ENCODE assay signal across 22 cellular contexts in the genomic region with DNA sequence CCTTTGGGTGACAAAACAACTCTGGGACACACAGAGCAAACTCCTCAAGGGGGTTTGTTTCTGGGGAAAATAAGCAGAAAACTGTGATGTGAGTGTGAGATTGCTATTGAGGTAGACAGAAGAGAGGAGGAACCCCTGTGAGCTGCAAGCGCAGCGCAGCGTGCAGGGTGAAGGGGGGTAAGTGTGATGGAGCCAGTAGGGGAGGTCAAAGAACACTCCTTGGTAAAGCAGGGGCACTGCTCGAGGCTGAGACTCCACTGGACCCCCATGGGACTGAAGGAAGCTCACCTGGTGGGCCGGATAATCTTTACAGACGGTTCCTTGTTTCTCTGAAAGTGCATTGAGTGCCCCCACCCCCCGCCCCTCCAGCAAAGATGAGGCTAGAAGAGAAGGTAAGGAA. TPM values are rescaled to one million over a fixed set of nuclear protein-coding genes. Genes with fewer than 3 reads are reported as not detected.
A peak's percentile ranks its signal among the peaks of the same experiment; 100 is the strongest.
DNase-seq lines count a peak whose midpoint lies in the region; ATAC-seq, FAIRE-seq and TF ChIP-seq lines count a peak whose summit lies in the region.
"Had no signal": no experiment of that assay in that cellular context is flagged by ENCODE, and none has a peak within 500 bp of the region (broad histone marks: within the 10 kb centered on the region; RNA-seq: fewer than 3 reads in every experiment).

No MANE protein-coding gene starts in this region.

- H3K27me3 ChIP-seq in IMR-90 (ENCODE audit: control insufficient read depth, insufficient read depth, low read length), result no peaks in the 10 kb centered on the region
- H3K27me3 ChIP-seq in astrocyte (ENCODE audit: insufficient read depth, low read length), result no peaks in the 10 kb centered on the region
- H3K27me3 ChIP-seq in lower lobe of right lung (ENCODE audit: low read depth), result no peaks in the 10 kb centered on the region
- H3K27me3 ChIP-seq in thoracic aorta (replicated peaks; ENCODE audit: insufficient read depth), result no peaks in the 10 kb centered on the region

- TF ChIP-seq CTCF in IMR-90 (conservative IDR thresholded peaks at IDR 0.05; ENCODE audit: low read depth, low read length) (no peak), astrocyte (IDR thresholded peaks at IDR 0.05; ENCODE audit: insufficient read depth, low read depth, low read length) (no peak), lower lobe of right lung (IDR thresholded peaks at IDR 0.05) (no peak), thoracic aorta (IDR thresholded peaks at IDR 0.05) (no peak)

- peak overlapping the region; percentile 17; the same call in 1 of the 2 replicates for H2BK120ac ChIP-seq in IMR-90 (ENCODE audit: low read depth, low read length)

- peak overlapping the region; percentile 5 for H2AK9ac ChIP-seq in IMR-90 (replicated peaks; ENCODE audit: low read depth, low read length, poor library complexity)

- in situ Hi-C loops in IMR-90 (cut with MboI; ENCODE audit: low sequenced_read_pairs), result no loop called here

- peaks cover 14% of the 10 kb centered on the region for H3K36me3 Mint-ChIP-seq in astrocyte (ENCODE audit: low read depth, unreplicated experiment)
- peaks cover 3% of the 10 kb centered on the region for H3K36me3 Mint-ChIP-seq in activated T-helper 1 cell treated with anti-CD3 and anti-CD28 coated beads, Interleukin-12 subunit alpha, Interleukin-12 subunit beta, Interleukin-2, Interleukin-4 antibody, amounts not matched to agents 30 ng/mL and 10 ng/mL and 1 ng/mL, durations not matched to agents 14 hours and 24 hours and 36 hours (ENCODE audit: low read depth)
- H3K36me3 Mint-ChIP-seq: natural killer cell, T-cell had no signal

- FAIRE-seq in astrocyte (lab: Jason Lieb, UNC), result no peak

- H3K14ac ChIP-seq in IMR-90 (replicated peaks; ENCODE audit: low read depth, low read length), result peak overlapping the region; percentile 69; the same call in 1 of the 2 replicates

- no peaks in the 10 kb centered on the region for H3K27me3 Mint-ChIP-seq in astrocyte (ENCODE audit: low read depth, unreplicated experiment)
- H3K27me3 Mint-ChIP-seq in activated T-helper 1 cell treated with anti-CD3 and anti-CD28 coated beads, Interleukin-12 subunit alpha, Interleukin-12 subunit beta, Interleukin-2, Interleukin-4 antibody, amounts not matched to agents 30 ng/mL and 10 ng/mL and 1 ng/mL, durations not matched to agents 14 hours and 24 hours and 36 hours (ENCODE audit: insufficient read depth), result peaks cover 4% of the 10 kb centered on the region
- H3K27me3 Mint-ChIP-seq: stimulated activated naive CD8-positive, alpha-beta T cell treated with anti-CD3 and anti-CD28 coated beads, Interleukin-15, Interleukin-2, amounts not matched to agents 100 ng/mL and 50 ng/mL, for 24 hours; T-cell had no signal

- H3K56ac ChIP-seq in IMR-90 (ENCODE audit: extremely low read depth, insufficient read depth, low read length), result no peak overlapping the region

- no peak overlapping the region for H2BK15ac ChIP-seq in IMR-90 (ENCODE audit: low read depth, low read length)

- peaks cover 2% of the 10 kb centered on the region for H3K9me3 Mint-ChIP-seq in astrocyte (ENCODE audit: unreplicated experiment)
- H3K9me3 Mint-ChIP-seq in activated T-helper 1 cell treated with anti-CD3 and anti-CD28 coated beads, Interleukin-12 subunit alpha, Interleukin-12 subunit beta, Interleukin-2, Interleukin-4 antibody, amounts not matched to agents 30 ng/mL and 10 ng/mL and 1 ng/mL, durations not matched to agents 14 hours and 24 hours and 36 hours, result no peaks in the 10 kb centered on the region
- H3K9me3 Mint-ChIP-seq: HFFc6; natural killer cell; stimulated activated naive CD8-positive, alpha-beta T cell treated with anti-CD3 and anti-CD28 coated beads, Interleukin-15, Interleukin-2, amounts not matched to agents 100 ng/mL and 50 ng/mL, for 24 hours; T-cell had no signal

- no peak overlapping the region for H3K4me3 Mint-ChIP-seq in astrocyte (ENCODE audit: unreplicated experiment)
- no peak overlapping the region for H3K4me3 Mint-ChIP-seq in activated T-helper 1 cell treated with anti-CD3 and anti-CD28 coated beads, Interleukin-12 subunit alpha, Interleukin-12 subunit beta, Interleukin-2, Interleukin-4 antibody, amounts not matched to agents 30 ng/mL and 10 ng/mL and 1 ng/mL, durations not matched to agents 14 hours and 24 hours and 36 hours
- H3K4me3 Mint-ChIP-seq: activated CD8-positive, alpha-beta memory T cell treated with anti-CD3 and anti-CD28 coated beads, Interleukin-2, amount 10 ng/mL, durations not matched to agents 7 days and 5 days; HFFc6; natural killer cell; stimulated activated naive CD8-positive, alpha-beta T cell treated with anti-CD3 and anti-CD28 coated beads, Interleukin-15, Interleukin-2, amounts not matched to agents 100 ng/mL and 50 ng/mL, for 24 hours; T-cell had no signal

- peaks cover 41% of the 10 kb centered on the region for H3K9me1 ChIP-seq in IMR-90 (ENCODE audit: insufficient read depth, low read length)

- no peak for TF ChIP-seq RAD21 in IMR-90 (IDR thresholded peaks at IDR 0.05; ENCODE audit: low read length)

- H3K23ac ChIP-seq in IMR-90 (ENCODE audit: low read depth, low read length), result peak overlapping the region; percentile 61; the same call in 1 of the 2 replicates

- peaks cover 7% of the 10 kb centered on the region for H3K79me2 ChIP-seq in astrocyte (ENCODE audit: insufficient read depth, low read length)

- no peak for ATAC-seq in IMR-90 (ENCODE audit: low read depth)
- no peak for ATAC-seq in lower lobe of right lung
- no peak for ATAC-seq in thoracic aorta (ENCODE audit: insufficient number of reproducible peaks, low FRiP score, low read depth)
- ATAC-seq in GM18498 (IDR thresholded peaks at IDR 0.05; ENCODE audit: unreplicated experiment), result no peak
- ATAC-seq: activated CD8-positive, alpha-beta memory T cell treated with anti-CD3 and anti-CD28 coated beads, Interleukin-2, amount 10 ng/mL, durations not matched to agents 7 days and 5 days; natural killer cell; T-cell had no signal

- no peak overlapping the region for H3K18ac ChIP-seq in IMR-90 (ENCODE audit: low read depth, low read length)

- peak overlapping the region; percentile 5 for H2BK5ac ChIP-seq in IMR-90 (ENCODE audit: low read depth, low read length, poor library complexity, severe bottlenecking)

- H2AK5ac ChIP-seq in IMR-90 (ENCODE audit: low read depth, low read length), result no peak overlapping the region

- BruUV-seq in IMR-90 (replicated peaks; lab: Mats Ljungman, UMichigan), result no TSS peak

- no peak for TF ChIP-seq POLR2A in IMR-90 (IDR thresholded peaks at IDR 0.05; ENCODE audit: low read depth, low read length)

- peak overlapping the region in 1 of 2 experiments; percentile 37; a peak in 2 of 4 replicates for H4K8ac ChIP-seq in IMR-90 (ENCODE audit: low read depth in 2 of 2, low read length in 2 of 2)

- intact Hi-C loops in IMR-90 (cut with micrococcal nuclease) (no loop called here), lower lobe of right lung (cut with DNase I) (no loop called here)
- intact Hi-C loops in activated T-helper 1 cell treated with anti-CD3 and anti-CD28 coated beads, Interleukin-12 subunit alpha, Interleukin-12 subunit beta, Interleukin-2, Interleukin-4 antibody, amounts not matched to agents 30 ng/mL and 10 ng/mL and 1 ng/mL, durations not matched to agents 14 hours and 24 hours and 36 hours (cut with micrococcal nuclease), result no loop called here

- H4K20me1 ChIP-seq in IMR-90 (ENCODE audit: insufficient read depth, low read length), result peaks cover 3% of the 10 kb centered on the region; the same call in 1 of the 2 replicates
- peaks cover 16% of the 10 kb centered on the region for H4K20me1 ChIP-seq in astrocyte (ENCODE audit: insufficient read depth, low read length)

- CTCF ChIA-PET in IMR-90 (lab: Yijun Ruan, JAX), result no interaction called here

- peak overlapping the region; percentile 47 for H4K91ac ChIP-seq in IMR-90 (ENCODE audit: insufficient read depth, low read depth, low read length)

- H3K36me3 ChIP-seq in IMR-90 (ENCODE audit: control insufficient read depth, insufficient read depth, low read length), result peaks cover 4% of the 10 kb centered on the region
- peaks cover 8% of the 10 kb centered on the region for H3K36me3 ChIP-seq in astrocyte (ENCODE audit: insufficient read depth, low read length)
- H3K36me3 ChIP-seq in lower lobe of right lung, result peaks cover 14% of the 10 kb centered on the region
- no peaks in the 10 kb centered on the region for H3K36me3 ChIP-seq in thoracic aorta

- H3K4me3 ChIP-seq in IMR-90 (ENCODE audit: insufficient read depth, low read depth, low read length) (no peak overlapping the region), astrocyte (ENCODE audit: insufficient read depth, low read depth, low read length) (no peak overlapping the region), lower lobe of right lung (no peak overlapping the region), thoracic aorta (no peak overlapping the region)

- H3K27ac ChIP-seq in IMR-90 (ENCODE audit: insufficient read depth, low read length) (peak overlapping the region; percentile 18; the same call in 1 of the 2 replicates), astrocyte (ENCODE audit: low read depth, low read length) (no peak overlapping the region), lower lobe of right lung (peak overlapping the region; percentile 56), thoracic aorta (peak overlapping the region; percentile 78 to 86)

- peak overlapping the region; percentile 17 for H3K4ac ChIP-seq in IMR-90 (ENCODE audit: low read depth, low read length)

- H2AFZ ChIP-seq in IMR-90 (replicated peaks; ENCODE audit: low read length, poor library complexity), result no peak overlapping the region
- no peak overlapping the region for H2AFZ ChIP-seq in astrocyte (ENCODE audit: low read depth, low read length)

- H3K4me2 ChIP-seq in IMR-90 (ENCODE audit: low read depth, low read length) (no peak overlapping the region), astrocyte (ENCODE audit: low read length) (no peak overlapping the region)

- no peak overlapping the region for H2BK20ac ChIP-seq in IMR-90 (ENCODE audit: low read depth, low read length)

- DNase-seq in IMR-90, result no peak
- DNase-seq in astrocyte (ENCODE audit: low read depth), result no peak
- DNase-seq in lower lobe of right lung, result no peak
- DNase-seq in thoracic aorta (ENCODE audit: low spot score), result no peak
- no peak for DNase-seq in GF-D8 (lab: John Stamatoyannopoulos, UW)
- no peak for DNase-seq in activated T-helper 1 cell treated with anti-CD3 and anti-CD28 coated beads, Interleukin-12 subunit alpha, Interleukin-12 subunit beta, Interleukin-2, Interleukin-4 antibody, amounts not matched to agents 30 ng/mL and 10 ng/mL and 1 ng/mL, durations not matched to agents 14 hours and 24 hours and 36 hours (ENCODE audit: low spot score)
- DNase-seq: activated CD4-positive, alpha-beta T cell treated with anti-CD3 and anti-CD28 coated beads for 48 hours; activated CD8-positive, alpha-beta memory T cell treated with anti-CD3 and anti-CD28 coated beads, Interleukin-2, amount 10 ng/mL, durations not matched to agents 7 days and 5 days; activated effector memory CD4-positive, alpha-beta T cell treated with anti-CD3 and anti-CD28 coated beads, Interleukin-2, amount 50 U/mL, for 16 hours; central memory CD4-positive, alpha-beta T cell; DND-41; HFFc6; natural killer cell; NCI-H2081; NCI-H446 treated with DMSO at 0.1 percent for 48 hours; NK-92 treated with Interleukin-12 subunit alpha and Interleukin-12 subunit beta, amount 100 ng/mL, for 24 hours; RPMI8226; T-cell had no signal

- no peaks in the 10 kb centered on the region for H3K9me3 ChIP-seq in IMR-90 (ENCODE audit: control insufficient read depth, insufficient read depth, low read length)
- no peaks in the 10 kb centered on the region for H3K9me3 ChIP-seq in astrocyte (ENCODE audit: insufficient read depth, low read depth, low read length)
- no peaks in the 10 kb centered on the region for H3K9me3 ChIP-seq in lower lobe of right lung
- no peaks in the 10 kb centered on the region for H3K9me3 ChIP-seq in thoracic aorta

- H3K79me1 ChIP-seq in IMR-90 (ENCODE audit: low read depth in 1 of 2, low read length in 2 of 2), result peaks cover 21 to 76% of the 10 kb centered on the region in 2 experiments

- peaks cover 46% of the 10 kb centered on the region for H3K4me1 ChIP-seq in IMR-90 (ENCODE audit: control insufficient read depth, insufficient read depth, low read length)
- H3K4me1 ChIP-seq in astrocyte (ENCODE audit: insufficient read depth, low read length), result peaks cover 37% of the 10 kb centered on the region
- H3K4me1 ChIP-seq in lower lobe of right lung, result peaks cover 98% of the 10 kb centered on the region
- H3K4me1 ChIP-seq in thoracic aorta (ENCODE audit: control insufficient read depth in 1 of 2, low read depth in 2 of 2), result peaks cover 56 to 94% of the 10 kb centered on the region in 2 donors

- POLR2A ChIA-PET in IMR-90 (lab: Charles Lee; ENCODE audit: unreplicated experiment), result interaction anchor here (0.6 to 1.2 kb wide), 5 partner anchors 8 to 114 kb away, joined by 3 to 5 read pairs (median 3); partner anchors contain the start of gene CCDC9B

- no CpG with 5 or more reads among the region's 7 CpGs for WGBS in IMR-90 (ENCODE audit: extremely low coverage in 2 of 2, insufficient read length in 1 of 2), 2 experiments

- H3K9ac ChIP-seq in IMR-90 (ENCODE audit: low read depth, low read length) (no peak overlapping the region), astrocyte (ENCODE audit: low read length) (no peak overlapping the region)

- no peak overlapping the region for H4K5ac ChIP-seq in IMR-90 (ENCODE audit: low read depth, low read length)

- H3K4me1 Mint-ChIP-seq in astrocyte (ENCODE audit: low read depth, unreplicated experiment), result peaks cover 64% of the 10 kb centered on the region
- peaks cover 39% of the 10 kb centered on the region for H3K4me1 Mint-ChIP-seq in activated T-helper 1 cell treated with anti-CD3 and anti-CD28 coated beads, Interleukin-12 subunit alpha, Interleukin-12 subunit beta, Interleukin-2, Interleukin-4 antibody, amounts not matched to agents 30 ng/mL and 10 ng/mL and 1 ng/mL, durations not matched to agents 14 hours and 24 hours and 36 hours (ENCODE audit: low read depth)

- dilution Hi-C loops in IMR-90 (cut with HindIII; ENCODE audit: low sequenced_read_pairs, unreplicated experiment), result no loop called here

- H3K27ac Mint-ChIP-seq in astrocyte (ENCODE audit: unreplicated experiment), result peak overlapping the region; percentile 73
- no peak overlapping the region for H3K27ac Mint-ChIP-seq in activated T-helper 1 cell treated with anti-CD3 and anti-CD28 coated beads, Interleukin-12 subunit alpha, Interleukin-12 subunit beta, Interleukin-2, Interleukin-4 antibody, amounts not matched to agents 30 ng/mL and 10 ng/mL and 1 ng/mL, durations not matched to agents 14 hours and 24 hours and 36 hours
- H3K27ac Mint-ChIP-seq: activated CD8-positive, alpha-beta memory T cell treated with anti-CD3 and anti-CD28 coated beads, Interleukin-2, amount 10 ng/mL, durations not matched to agents 7 days and 5 days; HFFc6; natural killer cell; stimulated activated naive CD8-positive, alpha-beta T cell treated with anti-CD3 and anti-CD28 coated beads, Interleukin-15, Interleukin-2, amounts not matched to agents 100 ng/mL and 50 ng/mL, for 24 hours; T-cell had no signal

RNA-seq across cellular contexts. Expression of gene INAFM2, which starts 7.5 kb away (rescaled TPM):
- total RNA-seq in IMR-90 (2012; rRNA removed) (10.4 and 13.1 TPM in 2 replicates), astrocyte (39.2 and 41.2 TPM in 2 replicates), lower lobe of right lung (33.8 TPM), thoracic aorta (10 to 100 TPM; 63.8 to 79.2 TPM)
- 11.7 and 14.0 TPM in 2 replicates for polyA plus RNA-seq in IMR-90 (2012; rRNA removed)
- polyA plus RNA-seq in IMR-90 (2012; cell fraction: cytosol; rRNA removed), result 4.2 and 6.0 TPM in 2 replicates
- 6.6 and 18.3 TPM in 2 replicates for polyA plus RNA-seq in IMR-90 (2012; cell fraction: nucleus; rRNA removed; ENCODE audit: low replicate concordance)
- total RNA-seq in activated T-helper 1 cell treated with anti-CD3 and anti-CD28 coated beads, Interleukin-12 subunit alpha, Interleukin-12 subunit beta, Interleukin-2, Interleukin-4 antibody, amounts not matched to agents 30 ng/mL and 10 ng/mL and 1 ng/mL, durations not matched to agents 14 hours and 24 hours and 36 hours, result 19.2 and 25.1 TPM in 2 replicates

RNA-seq across cellular contexts. Expression of gene CCDC9B, which starts 9.7 kb away (rescaled TPM):
- total RNA-seq in IMR-90 (2012; rRNA removed) (19.7 and 30.0 TPM in 2 replicates), astrocyte (9.8 and 10.1 TPM in 2 replicates), lower lobe of right lung (71.4 TPM), thoracic aorta (10 to 100 TPM; 30.1 to 57.1 TPM)
- polyA plus RNA-seq in IMR-90 (2012; rRNA removed), result 26.0 and 30.9 TPM in 2 replicates
- polyA plus RNA-seq in IMR-90 (2012; cell fraction: cytosol; rRNA removed), result 7.0 and 19.7 TPM in 2 replicates
- polyA plus RNA-seq in IMR-90 (2012; cell fraction: nucleus; rRNA removed; ENCODE audit: low replicate concordance), result 52.6 and 88.0 TPM in 2 replicates
- 0.21 and 0.24 TPM in 2 replicates for total RNA-seq in activated T-helper 1 cell treated with anti-CD3 and anti-CD28 coated beads, Interleukin-12 subunit alpha, Interleukin-12 subunit beta, Interleukin-2, Interleukin-4 antibody, amounts not matched to agents 30 ng/mL and 10 ng/mL and 1 ng/mL, durations not matched to agents 14 hours and 24 hours and 36 hours

RNA-seq across cellular contexts. Expression of gene PHGR1, which starts 19.8 kb away (rescaled TPM):
- total RNA-seq in IMR-90 (2012; rRNA removed) (not detected in 2 replicates), astrocyte (not detected in 2 replicates), lower lobe of right lung (not detected), thoracic aorta (not detected)
- not detected in 2 replicates for polyA plus RNA-seq in IMR-90 (2012; rRNA removed)
- polyA plus RNA-seq in IMR-90 (2012; cell fraction: cytosol; rRNA removed), result not detected in 2 replicates
- not detected in 2 replicates for polyA plus RNA-seq in IMR-90 (2012; cell fraction: nucleus; rRNA removed; ENCODE audit: low replicate concordance)
- not detected in 2 replicates for total RNA-seq in activated T-helper 1 cell treated with anti-CD3 and anti-CD28 coated beads, Interleukin-12 subunit alpha, Interleukin-12 subunit beta, Interleukin-2, Interleukin-4 antibody, amounts not matched to agents 30 ng/mL and 10 ng/mL and 1 ng/mL, durations not matched to agents 14 hours and 24 hours and 36 hours
- total RNA-seq: activated CD8-positive, alpha-beta memory T cell treated with anti-CD3 and anti-CD28 coated beads, Interleukin-2, amount 10 ng/mL, durations not matched to agents 7 days and 5 days; HFFc6; mammary epithelial cell; natural killer cell; skeletal muscle tissue had no signal
- polyA plus RNA-seq: mammary epithelial cell had no signal

RNA-seq across cellular contexts. Expression of gene PLCB2, which starts 23.3 kb away (rescaled TPM):
- total RNA-seq in IMR-90 (2012; rRNA removed), result 0.18 and 0.28 TPM in 2 replicates
- 0.87 and 1.4 TPM in 2 replicates for polyA plus RNA-seq in IMR-90 (2012; rRNA removed)
- polyA plus RNA-seq in IMR-90 (2012; cell fraction: cytosol; rRNA removed), result 0.45 and 0.78 TPM in 2 replicates
- 2.8 and 3.8 TPM in 2 replicates for polyA plus RNA-seq in IMR-90 (2012; cell fraction: nucleus; rRNA removed; ENCODE audit: low replicate concordance)
- 1.7 and 3.7 TPM in 2 replicates for total RNA-seq in astrocyte
- 105 TPM for total RNA-seq in lower lobe of right lung
- 10 to 100 TPM; 17.7 to 32.4 TPM for total RNA-seq in thoracic aorta
- 88.5 and 89.0 TPM in 2 replicates for total RNA-seq in activated T-helper 1 cell treated with anti-CD3 and anti-CD28 coated beads, Interleukin-12 subunit alpha, Interleukin-12 subunit beta, Interleukin-2, Interleukin-4 antibody, amounts not matched to agents 30 ng/mL and 10 ng/mL and 1 ng/mL, durations not matched to agents 14 hours and 24 hours and 36 hours

RNA-seq across cellular contexts. Expression of gene DISP2, which starts 27.0 kb away (rescaled TPM):
- total RNA-seq in IMR-90 (2012; rRNA removed), result under 0.01 and 0.36 TPM in 2 replicates
- 0.34 and 0.42 TPM in 2 replicates for polyA plus RNA-seq in IMR-90 (2012; rRNA removed)
- polyA plus RNA-seq in IMR-90 (2012; cell fraction: cytosol; rRNA removed), result 0.22 and 0.55 TPM in 2 replicates
- polyA plus RNA-seq in IMR-90 (2012; cell fraction: nucleus; rRNA removed; ENCODE audit: low replicate concordance), result 0.41 and 0.76 TPM in 2 replicates
- total RNA-seq in astrocyte, result 1.5 and 3.7 TPM in 2 replicates
- 4.3 TPM for total RNA-seq in lower lobe of right lung
- under 1 TPM; 0.21 to 0.54 TPM for total RNA-seq in thoracic aorta
- 0.02 and 0.54 TPM in 2 replicates for total RNA-seq in activated T-helper 1 cell treated with anti-CD3 and anti-CD28 coated beads, Interleukin-12 subunit alpha, Interleukin-12 subunit beta, Interleukin-2, Interleukin-4 antibody, amounts not matched to agents 30 ng/mL and 10 ng/mL and 1 ng/mL, durations not matched to agents 14 hours and 24 hours and 36 hours
